ENCODE assay signal across 1 cellular context in the genomic region with DNA sequence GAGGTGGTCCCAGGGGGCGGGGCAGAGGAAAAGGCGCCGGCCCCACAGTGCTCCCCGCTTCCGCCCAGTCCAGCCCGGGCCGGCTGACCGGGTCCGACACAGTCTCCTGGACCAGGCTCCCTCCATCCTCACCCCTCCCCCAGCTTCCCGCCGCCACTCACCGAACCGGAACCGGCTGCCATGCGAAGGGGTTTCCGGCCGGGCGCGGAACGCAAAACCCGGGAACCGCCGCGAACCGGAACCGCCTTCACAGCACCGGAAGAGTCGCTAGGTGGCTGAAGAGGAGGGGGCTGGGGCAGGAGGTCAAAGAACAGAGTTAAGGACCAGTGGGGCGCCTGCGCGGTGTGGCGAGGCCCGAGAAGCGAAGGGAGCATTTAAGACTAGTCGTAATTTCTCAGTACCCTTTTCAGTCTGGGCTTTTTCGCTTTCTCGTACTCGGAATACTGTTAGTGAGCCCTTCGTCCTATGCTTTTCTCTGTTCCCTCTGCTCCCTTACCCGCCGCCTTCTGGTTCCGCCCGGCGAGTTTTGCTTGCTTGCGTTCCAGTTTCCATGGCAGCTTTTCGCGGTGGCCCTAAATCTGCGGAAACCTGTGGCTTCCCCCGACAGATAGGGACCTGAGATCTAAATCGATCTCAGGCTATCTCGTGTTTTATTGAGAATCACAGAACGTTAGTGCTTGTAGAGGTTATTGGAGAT.
TF ChIP-seq lines count a peak whose summit lies in the region.

Gene SENP1 (minus strand): TSS at position 213 of the 697 bp plus-strand sequence. CDS start 4,607 bp downstream, outside the sequence.

TF ChIP-seq in HepG2, 621 proteins besides CTCF, POLR2A, EP300 and RAD21 (continued from another document and continues in another):
- TF ChIP-seq, protein P1, sequence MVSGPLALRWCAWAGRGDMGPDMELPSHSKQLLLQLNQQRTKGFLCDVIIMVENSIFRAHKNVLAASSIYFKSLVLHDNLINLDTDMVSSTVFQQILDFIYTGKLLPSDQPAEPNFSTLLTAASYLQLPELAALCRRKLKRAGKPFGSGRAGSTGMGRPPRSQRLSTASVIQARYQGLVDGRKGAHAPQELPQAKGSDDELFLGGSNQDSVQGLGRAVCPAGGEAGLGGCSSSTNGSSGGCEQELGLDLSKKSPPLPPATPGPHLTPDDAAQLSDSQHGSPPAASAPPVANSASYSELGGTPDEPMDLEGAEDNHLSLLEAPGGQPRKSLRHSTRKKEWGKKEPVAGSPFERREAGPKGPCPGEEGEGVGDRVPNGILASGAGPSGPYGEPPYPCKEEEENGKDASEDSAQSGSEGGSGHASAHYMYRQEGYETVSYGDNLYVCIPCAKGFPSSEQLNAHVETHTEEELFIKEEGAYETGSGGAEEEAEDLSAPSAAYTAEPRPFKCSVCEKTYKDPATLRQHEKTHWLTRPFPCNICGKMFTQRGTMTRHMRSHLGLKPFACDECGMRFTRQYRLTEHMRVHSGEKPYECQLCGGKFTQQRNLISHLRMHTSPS (CRISPR knock-in tag; IDR thresholded peaks at IDR 0.05; ENCODE audit: low read depth): no peak; the same call in 1 of the 2 replicates
- TF ChIP-seq, protein P2, sequence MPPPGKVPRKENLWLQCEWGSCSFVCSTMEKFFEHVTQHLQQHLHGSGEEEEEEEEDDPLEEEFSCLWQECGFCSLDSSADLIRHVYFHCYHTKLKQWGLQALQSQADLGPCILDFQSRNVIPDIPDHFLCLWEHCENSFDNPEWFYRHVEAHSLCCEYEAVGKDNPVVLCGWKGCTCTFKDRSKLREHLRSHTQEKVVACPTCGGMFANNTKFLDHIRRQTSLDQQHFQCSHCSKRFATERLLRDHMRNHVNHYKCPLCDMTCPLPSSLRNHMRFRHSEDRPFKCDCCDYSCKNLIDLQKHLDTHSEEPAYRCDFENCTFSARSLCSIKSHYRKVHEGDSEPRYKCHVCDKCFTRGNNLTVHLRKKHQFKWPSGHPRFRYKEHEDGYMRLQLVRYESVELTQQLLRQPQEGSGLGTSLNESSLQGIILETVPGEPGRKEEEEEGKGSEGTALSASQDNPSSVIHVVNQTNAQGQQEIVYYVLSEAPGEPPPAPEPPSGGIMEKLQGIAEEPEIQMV (CRISPR knock-in tag; IDR thresholded peaks at IDR 0.05; ENCODE audit: low read depth): 0 out of 2 replicates have a peak, but pooled peaks have one; percentile 54
- TF ChIP-seq ASH2L (IDR thresholded peaks at IDR 0.05; ENCODE audit: insufficient read length, low read depth, low read length) (peak; percentile 98), ZNF720 (CRISPR knock-in tag; IDR thresholded peaks at IDR 0.05) (no peak), REPIN1 (CRISPR knock-in tag; IDR thresholded peaks at IDR 0.05; ENCODE audit: borderline replicate concordance, low read depth) (peak; percentile 88), ZNF12 (CRISPR knock-in tag; IDR thresholded peaks at IDR 0.05) (no peak), ELF3 (CRISPR knock-in tag; IDR thresholded peaks at IDR 0.05) (peak; percentile 63; the same call in 1 of the 2 replicates), NCOA1 (CRISPR knock-in tag; IDR thresholded peaks at IDR 0.05) (0 out of 2 replicates have a peak, but pooled peaks have one; percentile 64), RXRB (CRISPR knock-in tag; IDR thresholded peaks at IDR 0.05; ENCODE audit: borderline replicate concordance) (peak; percentile 49; the same call in 1 of the 2 replicates), SALL1 (CRISPR knock-in tag; IDR thresholded peaks at IDR 0.05) (peak; percentile 87), NAIF1 (CRISPR knock-in tag; IDR thresholded peaks at IDR 0.05; ENCODE audit: borderline replicate concordance) (no peak), ZBTB38 (CRISPR knock-in tag; IDR thresholded peaks at IDR 0.05) (no peak; the same call in 1 of the 2 replicates), MXD4 (CRISPR knock-in tag; IDR thresholded peaks at IDR 0.05) (no peak; the same call in 1 of the 2 replicates), YEATS2 (CRISPR knock-in tag; IDR thresholded peaks at IDR 0.05; ENCODE audit: borderline replicate concordance) (peak; percentile 85), ZSCAN22 (CRISPR knock-in tag; IDR thresholded peaks at IDR 0.05) (no peak), ZNF616 (CRISPR knock-in tag; IDR thresholded peaks at IDR 0.05; ENCODE audit: low read depth) (peak; percentile 34; the same call in 1 of the 2 replicates), JARID2 (CRISPR knock-in tag; IDR thresholded peaks at IDR 0.05; ENCODE audit: insufficient replicate concordance) (no peak), ZBTB44 (CRISPR knock-in tag; IDR thresholded peaks at IDR 0.05) (no peak), ZNF607 (CRISPR knock-in tag; IDR thresholded peaks at IDR 0.05; ENCODE audit: borderline replicate concordance) (peak; percentile 37; the same call in 1 of the 2 replicates), DNMT1 (CRISPR knock-in tag; IDR thresholded peaks at IDR 0.05) (no peak), ZFX (CRISPR knock-in tag; IDR thresholded peaks at IDR 0.05; ENCODE audit: low read depth) (peak; percentile 54), BRCA1 (CRISPR knock-in tag; IDR thresholded peaks at IDR 0.05) (0 out of 2 replicates have a peak, but pooled peaks have one; percentile 29), CBX1 (IDR thresholded peaks at IDR 0.05; ENCODE audit: low read depth) (peak; percentile 80), ZHX2 (IDR thresholded peaks at IDR 0.05; ENCODE audit: low read depth) (peak; percentile 73; the same call in 1 of the 2 replicates), ZHX2 (CRISPR knock-in tag; IDR thresholded peaks at IDR 0.05; ENCODE audit: borderline replicate concordance) (no peak), AGO2 (optimal IDR thresholded peaks at IDR 0.05; ENCODE audit: low read depth, low read length) (peak; percentile 59), SMC3 (IDR thresholded peaks at IDR 0.05; ENCODE audit: low read length) (no peak), ETV5 (CRISPR knock-in tag; IDR thresholded peaks at IDR 0.05; ENCODE audit: borderline replicate concordance) (peak; percentile 96), STAG1 (CRISPR knock-in tag; IDR thresholded peaks at IDR 0.05) (no peak), LCORL (IDR thresholded peaks at IDR 0.05) (peak; percentile 93), LCORL (CRISPR knock-in tag; IDR thresholded peaks at IDR 0.05) (peak; percentile 36; the same call in 1 of the 2 replicates), MTA3 (CRISPR knock-in tag; IDR thresholded peaks at IDR 0.05) (no peak), ARNT2 (CRISPR knock-in tag; IDR thresholded peaks at IDR 0.05; ENCODE audit: low read depth) (peak; percentile 70), ZNF292 (CRISPR knock-in tag; IDR thresholded peaks at IDR 0.05; ENCODE audit: borderline replicate concordance, low read depth) (peak; percentile 74), NR2F2 (IDR thresholded peaks at IDR 0.05; ENCODE audit: borderline replicate concordance, low read depth) (peak; percentile 26; the same call in 1 of the 2 replicates), TOPORS (CRISPR knock-in tag; IDR thresholded peaks at IDR 0.05) (peak; percentile 82), SPEN (CRISPR knock-in tag; IDR thresholded peaks at IDR 0.05; ENCODE audit: low read depth) (peak; percentile 90), ZNF124 (CRISPR knock-in tag; IDR thresholded peaks at IDR 0.05) (no peak), EHMT2 (IDR thresholded peaks at IDR 0.05; ENCODE audit: borderline replicate concordance, low read depth, low read length) (peak; percentile 98), ARNTL (CRISPR knock-in tag; IDR thresholded peaks at IDR 0.05) (no peak), FOXM1 (CRISPR knock-in tag; IDR thresholded peaks at IDR 0.05) (no peak), NR2F1 (CRISPR knock-in tag; IDR thresholded peaks at IDR 0.05) (0 out of 4 replicates have a peak, but pooled peaks of 1 of the 2 experiments have one; percentile 13), IKZF4 (CRISPR knock-in tag; IDR thresholded peaks at IDR 0.05; ENCODE audit: borderline replicate concordance, low read depth, not compliant biosample characterization) (no peak), ZSCAN5A (CRISPR knock-in tag; IDR thresholded peaks at IDR 0.05; ENCODE audit: borderline replicate concordance) (0 out of 2 replicates have a peak, but pooled peaks have one; percentile 64), CREM (IDR thresholded peaks at IDR 0.05) (peak; percentile 60), CREM (CRISPR knock-in tag; IDR thresholded peaks at IDR 0.05) (no peak), ZNF260 (CRISPR knock-in tag; IDR thresholded peaks at IDR 0.05; ENCODE audit: borderline replicate concordance, low read depth) (no peak)
- TF ChIP-seq, protein P3, sequence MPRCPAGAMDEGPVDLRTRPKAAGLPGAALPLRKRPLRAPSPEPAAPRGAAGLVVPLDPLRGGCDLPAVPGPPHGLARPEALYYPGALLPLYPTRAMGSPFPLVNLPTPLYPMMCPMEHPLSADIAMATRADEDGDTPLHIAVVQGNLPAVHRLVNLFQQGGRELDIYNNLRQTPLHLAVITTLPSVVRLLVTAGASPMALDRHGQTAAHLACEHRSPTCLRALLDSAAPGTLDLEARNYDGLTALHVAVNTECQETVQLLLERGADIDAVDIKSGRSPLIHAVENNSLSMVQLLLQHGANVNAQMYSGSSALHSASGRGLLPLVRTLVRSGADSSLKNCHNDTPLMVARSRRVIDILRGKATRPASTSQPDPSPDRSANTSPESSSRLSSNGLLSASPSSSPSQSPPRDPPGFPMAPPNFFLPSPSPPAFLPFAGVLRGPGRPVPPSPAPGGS (CRISPR knock-in tag; IDR thresholded peaks at IDR 0.05): no peak
- TF ChIP-seq, protein P4, sequence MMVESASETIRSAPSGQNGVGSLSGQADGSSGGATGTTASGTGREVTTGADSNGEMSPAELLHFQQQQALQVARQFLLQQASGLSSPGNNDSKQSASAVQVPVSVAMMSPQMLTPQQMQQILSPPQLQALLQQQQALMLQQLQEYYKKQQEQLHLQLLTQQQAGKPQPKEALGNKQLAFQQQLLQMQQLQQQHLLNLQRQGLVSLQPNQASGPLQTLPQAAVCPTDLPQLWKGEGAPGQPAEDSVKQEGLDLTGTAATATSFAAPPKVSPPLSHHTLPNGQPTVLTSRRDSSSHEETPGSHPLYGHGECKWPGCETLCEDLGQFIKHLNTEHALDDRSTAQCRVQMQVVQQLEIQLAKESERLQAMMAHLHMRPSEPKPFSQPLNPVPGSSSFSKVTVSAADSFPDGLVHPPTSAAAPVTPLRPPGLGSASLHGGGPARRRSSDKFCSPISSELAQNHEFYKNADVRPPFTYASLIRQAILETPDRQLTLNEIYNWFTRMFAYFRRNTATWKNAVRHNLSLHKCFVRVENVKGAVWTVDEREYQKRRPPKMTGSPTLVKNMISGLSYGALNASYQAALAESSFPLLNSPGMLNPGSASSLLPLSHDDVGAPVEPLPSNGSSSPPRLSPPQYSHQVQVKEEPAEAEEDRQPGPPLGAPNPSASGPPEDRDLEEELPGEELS (CRISPR knock-in tag; IDR thresholded peaks at IDR 0.05): peak; percentile 49; the same call in 1 of the 2 replicates
